8 cellular contexts compared by ENCODE assay signal in the genomic region with DNA sequence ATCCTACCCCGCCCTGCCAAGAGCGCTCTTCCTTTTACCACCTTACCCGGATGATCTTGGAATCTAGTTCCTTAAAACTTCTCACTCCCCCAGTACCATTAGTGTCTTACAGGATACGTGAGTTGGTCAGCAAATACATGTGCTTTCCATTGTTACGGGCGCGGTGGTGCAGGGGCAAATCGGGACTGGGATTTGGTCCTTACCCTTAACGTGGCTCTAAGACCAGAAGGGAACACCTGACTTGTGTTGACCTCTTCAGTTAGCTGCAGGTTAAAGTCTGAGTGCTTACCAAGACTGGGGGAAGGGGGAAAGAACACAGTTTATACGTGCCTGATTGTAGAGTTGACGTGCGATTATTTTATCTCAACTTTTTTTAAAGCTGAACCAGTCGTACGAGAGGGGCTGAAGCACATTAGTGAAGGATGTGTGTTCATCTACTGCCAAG. TPM values are rescaled to one million over a fixed set of nuclear protein-coding genes. Genes with fewer than 3 reads are reported as not detected.
DNase-seq lines count a peak whose midpoint lies in the region; ATAC-seq, FAIRE-seq and TF ChIP-seq lines count a peak whose summit lies in the region.

No MANE protein-coding gene starts in this region.

- H3K4me1 Mint-ChIP-seq in activated CD4-positive, alpha-beta T cell treated with anti-CD3 and anti-CD28 coated beads, Interleukin-2, amount 10 ng/mL, durations not matched to agents 7 days and 5 days = peaks cover 61% of the 10 kb centered on the region

- CTCF ChIA-PET in activated CD4-positive, alpha-beta T cell treated with anti-CD3 and anti-CD28 coated beads, Interleukin-2, amount 10 ng/mL, durations not matched to agents 7 days and 5 days (lab: Charles Lee) = no interaction called here

- H3K27ac Mint-ChIP-seq in activated CD4-positive, alpha-beta T cell treated with anti-CD3 and anti-CD28 coated beads, Interleukin-2, amount 10 ng/mL, durations not matched to agents 7 days and 5 days = peak overlapping the region; percentile 96

- DNase-seq in activated CD4-positive, alpha-beta T cell treated with anti-CD3 and anti-CD28 coated beads, Interleukin-2, amount 10 ng/mL, durations not matched to agents 7 days and 5 days = peak; percentile 21
- no peak for DNase-seq in activated CD4-positive, alpha-beta T cell treated with anti-CD3 and anti-CD28 coated beads, Interleukin-2, amount 50 U/mL, for 1 hour
- DNase-seq in Peyer's patch (no peak), epithelial cell of esophagus (ENCODE audit: low read depth) (peak; percentile 36), pancreas (no peak), globus pallidus (ENCODE audit: low spot score) (no peak)

- H3K36me3 ChIP-seq in Peyer's patch = peaks cover 0 to 29% (median 0%) of the 10 kb centered on the region in 3 donors
- peaks cover 0 to 11% (median 5%) of the 10 kb centered on the region in 3 donors for H3K36me3 ChIP-seq in pancreas

- WGBS in pancreas, 2 donors = 1% methylated on average over 14 of the region's 14 CpGs

- TF ChIP-seq POLR2A in Peyer's patch (IDR thresholded peaks at IDR 0.05) = no peak

- peaks cover 34% of the 10 kb centered on the region for H3K36me3 Mint-ChIP-seq in activated CD4-positive, alpha-beta T cell treated with anti-CD3 and anti-CD28 coated beads, Interleukin-2, amount 10 ng/mL, durations not matched to agents 7 days and 5 days (ENCODE audit: low read depth)

- intact Hi-C loops in pancreas (cut with DNase I) = loop anchor here in 1 of 3 donors (10.0 kb wide), 1 partner anchor 167 kb away; no protein-coding TSS in a partner anchor

- H3K27ac ChIP-seq in Peyer's patch (peak overlapping the region; percentile 85 to 89 (median 85)), pancreas (peak overlapping the region; percentile 70 to 85 (median 78))

- ATAC-seq in pancreas (peak; percentile 9 to 29 (median 12)), HG02981 (IDR thresholded peaks at IDR 0.05; ENCODE audit: unreplicated experiment) (no peak), HG03342 (IDR thresholded peaks at IDR 0.05; ENCODE audit: unreplicated experiment) (no peak)

- FAIRE-seq in pancreas (lab: Jason Lieb, UNC) = no peak

- H3K27me3 Mint-ChIP-seq in activated CD4-positive, alpha-beta T cell treated with anti-CD3 and anti-CD28 coated beads, Interleukin-2, amount 10 ng/mL, durations not matched to agents 7 days and 5 days = no peaks in the 10 kb centered on the region

- POLR2A ChIA-PET in activated CD4-positive, alpha-beta T cell treated with anti-CD3 and anti-CD28 coated beads, Interleukin-2, amount 10 ng/mL, durations not matched to agents 7 days and 5 days (lab: Charles Lee) = interaction anchor here (2.0 kb wide), 1 partner anchor 10 kb away, joined by 6 read pairs; the partner anchor contains the start of genes C17orf100 and MED31

- H3K27me3 ChIP-seq in Peyer's patch (no peaks in the 10 kb centered on the region), pancreas (no peaks in the 10 kb centered on the region)

- H3K4me3 Mint-ChIP-seq in activated CD4-positive, alpha-beta T cell treated with anti-CD3 and anti-CD28 coated beads, Interleukin-2, amount 10 ng/mL, durations not matched to agents 7 days and 5 days = peak overlapping the region; percentile 94

- H3K4me3 ChIP-seq in Peyer's patch = peak overlapping the region; percentile 56 to 87 (median 76)
- H3K4me3 ChIP-seq in epithelial cell of esophagus (ENCODE audit: low read length) = peak overlapping the region; percentile 96
- H3K4me3 ChIP-seq in pancreas = peak overlapping the region; percentile 64 to 85 (median 70)

- no peaks in the 10 kb centered on the region for H3K9me3 ChIP-seq in Peyer's patch
- H3K9me3 ChIP-seq in pancreas = no peaks in the 10 kb centered on the region

- H3K4me1 ChIP-seq in Peyer's patch (peaks cover 5 to 27% (median 11%) of the 10 kb centered on the region in 4 donors), pancreas (peaks cover 8 to 23% (median 9%) of the 10 kb centered on the region in 3 donors)

- TF ChIP-seq CTCF in Peyer's patch (IDR thresholded peaks at IDR 0.05) (no peak), epithelial cell of esophagus (IDR thresholded peaks at IDR 0.05; ENCODE audit: insufficient read depth, low read depth, low read length, missing control alignments) (no peak), pancreas (IDR thresholded peaks at IDR 0.05) (no peak)

- no peaks in the 10 kb centered on the region for H3K9me3 Mint-ChIP-seq in activated CD4-positive, alpha-beta T cell treated with anti-CD3 and anti-CD28 coated beads, Interleukin-2, amount 10 ng/mL, durations not matched to agents 7 days and 5 days

RNA-seq across cellular contexts. Expression of gene TXNDC17, which starts 0.5 kb away (rescaled TPM):
- 10 to 100 TPM; 49.0 to 69.0 TPM for total RNA-seq in activated CD4-positive, alpha-beta T cell treated with anti-CD3 and anti-CD28 coated beads, Interleukin-2, amount 10 ng/mL, durations not matched to agents 7 days and 5 days
- 100 to 1,000 TPM in 3 of 4 donors, 10 to 100 TPM in 1; 73.9 to 192 (median 149) TPM for total RNA-seq in Peyer's patch
- total RNA-seq in pancreas = 10 to 100 TPM; 24.6 to 37.4 (median 31.5) TPM
- polyA plus RNA-seq in pancreas = 10 to 100 TPM; 77.7 to 81.1 TPM

RNA-seq across cellular contexts. Expression of gene KIAA0753, which starts 0.9 kb away (rescaled TPM):
- total RNA-seq in activated CD4-positive, alpha-beta T cell treated with anti-CD3 and anti-CD28 coated beads, Interleukin-2, amount 10 ng/mL, durations not matched to agents 7 days and 5 days = 10 to 100 TPM; 16.3 to 17.6 TPM
- total RNA-seq in Peyer's patch (10 to 100 TPM; 14.7 to 36.3 (median 23.3) TPM), pancreas (10 to 100 TPM in 1 of 6 donors, 1 to 10 TPM in 5; 4.6 to 10.6 (median 6.0) TPM)
- polyA plus RNA-seq in pancreas = 1 to 10 TPM; 4.4 to 6.4 TPM

RNA-seq across cellular contexts. Expression of gene MED31, which starts 10.0 kb away (rescaled TPM):
- 10 to 100 TPM; 19.4 to 20.3 TPM for total RNA-seq in activated CD4-positive, alpha-beta T cell treated with anti-CD3 and anti-CD28 coated beads, Interleukin-2, amount 10 ng/mL, durations not matched to agents 7 days and 5 days
- 1 to 10 TPM; 2.0 to 4.9 (median 3.1) TPM for total RNA-seq in Peyer's patch
- 1 to 10 TPM; 2.2 to 7.5 (median 5.6) TPM for total RNA-seq in pancreas
- 10 to 100 TPM in 1 of 2 donors, 1 to 10 TPM in 1; 7.0 to 14.5 TPM for polyA plus RNA-seq in pancreas

RNA-seq across cellular contexts. Expression of gene C17orf100, which starts 10.2 kb away (rescaled TPM):
- total RNA-seq in activated CD4-positive, alpha-beta T cell treated with anti-CD3 and anti-CD28 coated beads, Interleukin-2, amount 10 ng/mL, durations not matched to agents 7 days and 5 days = 1 to 10 TPM; 1.9 to 2.5 TPM
- total RNA-seq in Peyer's patch = 10 to 100 TPM in 1 of 4 donors, 1 to 10 TPM in 3; 2.3 to 16.5 (median 3.1) TPM
- 1 to 10 TPM in 5 of 6 donors, under 1 TPM in 1; 0.91 to 2.7 (median 2.2) TPM for total RNA-seq in pancreas
- polyA plus RNA-seq in pancreas = 1 to 10 TPM; 3.3 to 5.8 TPM

Comparison
In these comparisons a context has a peak if more than half of its experiments do, and no peak if none do; other contexts are left out.
1. DNase-seq: peak in activated CD4-positive, alpha-beta T cell treated with anti-CD3 and anti-CD28 coated beads, Interleukin-2, amount 10 ng/mL, durations not matched to agents 7 days and 5 days (single experiment) and epithelial cell of esophagus (single experiment); none in activated CD4-positive, alpha-beta T cell treated with anti-CD3 and anti-CD28 coated beads, Interleukin-2, amount 50 U/mL, for 1 hour (single experiment), Peyer's patch (0 of 3), pancreas (0 of 6) and globus pallidus (single experiment).
2. ATAC-seq: peak in pancreas (4 of 4); none in HG02981 (single experiment) and HG03342 (single experiment).
3. Peak in every context shown above with its lines, with median percentiles within 50 percentile points of each other: H3K4me3 ChIP-seq.